In the genomic region with DNA sequence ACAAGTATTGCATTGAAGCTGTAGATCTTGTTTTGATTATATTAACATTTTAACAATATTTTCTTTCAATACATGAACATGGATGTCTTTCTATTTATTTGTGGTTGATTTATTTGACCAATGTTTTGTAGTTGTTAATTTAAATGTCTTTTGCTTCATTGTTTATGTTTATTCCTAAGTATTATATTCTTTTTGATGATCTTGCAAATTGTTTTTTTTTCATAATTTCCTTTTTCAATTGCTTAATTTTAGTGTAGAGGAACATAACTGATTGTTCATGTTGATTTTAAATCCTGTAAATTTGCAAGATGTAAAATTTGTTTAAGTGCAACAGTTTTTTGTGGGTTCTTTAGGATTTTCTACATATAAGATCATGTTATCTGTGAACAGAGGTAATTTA, we compare ENCODE assay signal across 22 cellular contexts.
A peak's percentile ranks its signal among the peaks of the same experiment; 100 is the strongest.
DNase-seq lines count a peak whose midpoint lies in the region; ATAC-seq, FAIRE-seq and TF ChIP-seq lines count a peak whose summit lies in the region.
"Had no signal": no experiment of that assay in that cellular context is flagged by ENCODE, and none has a peak within 500 bp of the region (broad histone marks: within the 10 kb centered on the region; RNA-seq: fewer than 3 reads in every experiment).

No MANE protein-coding gene starts in this region.

- no peak overlapping the region for H2BK20ac ChIP-seq in IMR-90 (ENCODE audit: low read depth, low read length)

- ATAC-seq in A549: no peak
- ATAC-seq in IMR-90 (ENCODE audit: low read depth): no peak
- no peak for ATAC-seq in left ventricle myocardium superior
- ATAC-seq: CD8-positive, alpha-beta T cell had no signal

- H3K9me3 ChIP-seq in A549: no peaks in the 10 kb centered on the region
- H3K9me3 ChIP-seq in IMR-90 (ENCODE audit: control insufficient read depth, insufficient read depth, low read length): no peaks in the 10 kb centered on the region
- H3K9me3 ChIP-seq in kidney (ENCODE audit: control insufficient read depth in 1 of 2, low read length in 2 of 2): no peaks in the 10 kb centered on the region
- H3K9me3 ChIP-seq: BLaER1 treated with 17β-estradiol and CSF1 and Interleukin-3, amounts not matched to agents 10 nM and 100 nM; Caco-2 had no signal

- H3K18ac ChIP-seq in IMR-90 (ENCODE audit: low read depth, low read length): no peak overlapping the region

- H3K36me3 ChIP-seq in IMR-90 (ENCODE audit: control insufficient read depth, insufficient read depth, low read length): no peaks in the 10 kb centered on the region
- no peaks in the 10 kb centered on the region for H3K36me3 ChIP-seq in kidney (ENCODE audit: control insufficient read depth in 1 of 2, insufficient read depth in 2 of 2, low read length in 2 of 2)
- H3K36me3 ChIP-seq: BLaER1 treated with 17β-estradiol and CSF1 and Interleukin-3, amounts not matched to agents 10 nM and 100 nM had no signal

- H2AFZ ChIP-seq in IMR-90 (replicated peaks; ENCODE audit: low read length, poor library complexity): no peak overlapping the region

- CTCF ChIA-PET in A549 (lab: Yijun Ruan, JAX): no interaction called here
- CTCF ChIA-PET in IMR-90 (lab: Yijun Ruan, JAX): no interaction called here

- no peak overlapping the region for H3K4ac ChIP-seq in IMR-90 (ENCODE audit: low read depth, low read length)

- no peaks in the 10 kb centered on the region for H4K20me1 ChIP-seq in IMR-90 (ENCODE audit: insufficient read depth, low read length)
- H4K20me1 ChIP-seq: BLaER1 treated with 17β-estradiol and CSF1 and Interleukin-3, amounts not matched to agents 10 nM and 100 nM had no signal

- in situ Hi-C loops in IMR-90 (cut with MboI; ENCODE audit: low sequenced_read_pairs): no loop called here

- H3K23ac ChIP-seq in IMR-90 (ENCODE audit: low read depth, low read length): no peak overlapping the region

- H3K79me1 ChIP-seq in IMR-90 (ENCODE audit: low read depth in 1 of 2, low read length in 2 of 2): no peaks in the 10 kb centered on the region

- H4K91ac ChIP-seq in IMR-90 (ENCODE audit: insufficient read depth, low read depth, low read length): no peak overlapping the region

- H4K8ac ChIP-seq in IMR-90 (ENCODE audit: low read depth in 2 of 2, low read length in 2 of 2): no peak overlapping the region

- no peak overlapping the region for H2BK120ac ChIP-seq in IMR-90 (ENCODE audit: low read depth, low read length)

- dilution Hi-C loops in IMR-90 (cut with HindIII; ENCODE audit: low sequenced_read_pairs, unreplicated experiment): no loop called here

- POLR2A ChIA-PET in A549 (lab: Yijun Ruan, JAX): no interaction called here
- POLR2A ChIA-PET in IMR-90 (lab: Charles Lee; ENCODE audit: unreplicated experiment): no interaction called here

- H3K14ac ChIP-seq in IMR-90 (replicated peaks; ENCODE audit: low read depth, low read length): no peak overlapping the region

- TF ChIP-seq CTCF in A549 (IDR thresholded peaks at IDR 0.05): no peak
- no peak for TF ChIP-seq CTCF in IMR-90 (conservative IDR thresholded peaks at IDR 0.05; ENCODE audit: low read depth, low read length)
- no peak for TF ChIP-seq CTCF in kidney (IDR thresholded peaks at IDR 0.05; ENCODE audit: borderline replicate concordance, extremely low read depth, insufficient read depth)

- no peak overlapping the region for H3K4me3 ChIP-seq in A549
- no peak overlapping the region for H3K4me3 ChIP-seq in IMR-90 (ENCODE audit: insufficient read depth, low read depth, low read length)
- H3K4me3 ChIP-seq in kidney (ENCODE audit: low read length in 2 of 2): no peak overlapping the region
- H3K4me3 ChIP-seq: BLaER1 treated with 17β-estradiol and CSF1 and Interleukin-3, amounts not matched to agents 10 nM and 100 nM had no signal

- H3K9ac ChIP-seq in IMR-90 (ENCODE audit: low read depth, low read length) (no peak overlapping the region), kidney (ENCODE audit: low read length in 2 of 2) (no peak overlapping the region)
- H3K9ac ChIP-seq: BLaER1 treated with 17β-estradiol and CSF1 and Interleukin-3, amounts not matched to agents 10 nM and 100 nM had no signal

- no peak overlapping the region for H3K56ac ChIP-seq in IMR-90 (ENCODE audit: extremely low read depth, insufficient read depth, low read length)

- H3K4me1 ChIP-seq in A549 (no peaks in the 10 kb centered on the region), IMR-90 (ENCODE audit: control insufficient read depth, insufficient read depth, low read length) (no peaks in the 10 kb centered on the region), kidney (ENCODE audit: control insufficient read depth in 1 of 2, insufficient read depth in 1 of 2, low read depth in 1 of 2, low read length in 2 of 2) (no peaks in the 10 kb centered on the region)
- H3K4me1 ChIP-seq: BLaER1 treated with 17β-estradiol and CSF1 and Interleukin-3, amounts not matched to agents 10 nM and 100 nM; Caco-2 had no signal

- H3K4me2 ChIP-seq in A549 (no peak overlapping the region), IMR-90 (ENCODE audit: low read depth, low read length) (no peak overlapping the region)
- H3K4me2 ChIP-seq: BLaER1 treated with 17β-estradiol and CSF1 and Interleukin-3, amounts not matched to agents 10 nM and 100 nM had no signal

- no peaks in the 10 kb centered on the region for H3K27me3 ChIP-seq in IMR-90 (ENCODE audit: control insufficient read depth, insufficient read depth, low read length)

- no peak for DNase-seq in A549 (ENCODE audit: low read depth in 1 of 2, low spot score in 1 of 2)
- DNase-seq in IMR-90: no peak
- no peak for DNase-seq in kidney
- DNase-seq in NCI-H226: no peak
- no peak for DNase-seq in left ventricle myocardium superior
- DNase-seq in NCI-H1694 (lab: John Stamatoyannopoulos, UW): no peak
- DNase-seq: 8988T; AML-193; Caco-2; Calu3; CD4-positive, alpha-beta T cell; CD8-positive, alpha-beta T cell; DMS79 treated with DMSO at 0.1 percent for 48 hours; GF-D8 had no signal

- H2AK9ac ChIP-seq in IMR-90 (replicated peaks; ENCODE audit: low read depth, low read length, poor library complexity): no peak overlapping the region

- no peaks in the 10 kb centered on the region for H3K9me1 ChIP-seq in IMR-90 (ENCODE audit: insufficient read depth, low read length)

- H2BK5ac ChIP-seq in IMR-90 (ENCODE audit: low read depth, low read length, poor library complexity, severe bottlenecking): no peak overlapping the region

- intact Hi-C loops in IMR-90 (cut with micrococcal nuclease) (no loop called here), kidney (cut with DNase I) (no loop called here), left ventricle myocardium superior (cut with micrococcal nuclease) (no loop called here)

- H2AK5ac ChIP-seq in IMR-90 (ENCODE audit: low read depth, low read length): no peak overlapping the region

- no peak for TF ChIP-seq EP300 in A549 (IDR thresholded peaks at IDR 0.05)

- BruUV-seq in IMR-90 (replicated peaks; lab: Mats Ljungman, UMichigan): no TSS peak

- FAIRE-seq in A549 (lab: Jason Lieb, UNC) (no peak), colon (lab: Jason Lieb, UNC) (peak; percentile 10), kidney (lab: Jason Lieb, UNC) (peak; percentile 45)
- FAIRE-seq: A204.1, D721Med, G401.6, GM12891, GM18507 had no signal

- no peak for TF ChIP-seq POLR2A in A549 (IDR thresholded peaks at IDR 0.05; ENCODE audit: low read length)
- no peak for TF ChIP-seq POLR2A in IMR-90 (IDR thresholded peaks at IDR 0.05; ENCODE audit: low read depth, low read length)

- TF ChIP-seq RAD21 in A549 (conservative IDR thresholded peaks at IDR 0.05 in 1 of 2, IDR thresholded peaks at IDR 0.05 in 1 of 2) (no peak), IMR-90 (IDR thresholded peaks at IDR 0.05; ENCODE audit: low read length) (no peak)

- H3K27ac ChIP-seq in A549 (no peak overlapping the region), IMR-90 (ENCODE audit: insufficient read depth, low read length) (no peak overlapping the region), kidney (ENCODE audit: low read depth in 2 of 2, low read length in 2 of 2) (no peak overlapping the region)
- H3K27ac ChIP-seq: BLaER1 treated with 17β-estradiol and CSF1 and Interleukin-3, amounts not matched to agents 10 nM and 100 nM; C4-2B had no signal

- no peak overlapping the region for H4K5ac ChIP-seq in IMR-90 (ENCODE audit: low read depth, low read length)

- H2BK15ac ChIP-seq in IMR-90 (ENCODE audit: low read depth, low read length): no peak overlapping the region

TF ChIP-seq in A549, 52 proteins besides CTCF, POLR2A, EP300 and RAD21:
- peak; percentile 67 for TF ChIP-seq MAFK (IDR thresholded peaks at IDR 0.05; ENCODE audit: partially characterized antibody)
- TF ChIP-seq RFX5 (IDR thresholded peaks at IDR 0.05): no peak
TF ChIP-seq in A549: peak in this region for 1.

TF ChIP-seq in IMR-90, 13 proteins besides CTCF, POLR2A, EP300 and RAD21:
- TF ChIP-seq FOS (IDR thresholded peaks at IDR 0.05; ENCODE audit: low read depth, low read length) (no peak), MXI1 (IDR thresholded peaks at IDR 0.05; ENCODE audit: borderline replicate concordance, low read depth, low read length) (no peak), RFX5 (IDR thresholded peaks at IDR 0.05; ENCODE audit: low read depth, low read length) (no peak), CHD1 (IDR thresholded peaks at IDR 0.05; ENCODE audit: low read depth, low read length) (no peak), RCOR1 (IDR thresholded peaks at IDR 0.05; ENCODE audit: insufficient replicate concordance, low read length) (no peak), ELK1 (IDR thresholded peaks at IDR 0.05; ENCODE audit: borderline replicate concordance, low read depth, low read length) (no peak), MAFK (IDR thresholded peaks at IDR 0.05; ENCODE audit: low read depth, low read length) (peak; percentile 85)
